Comparison of ENCODE assay signal across 13 cellular contexts in the genomic region with DNA sequence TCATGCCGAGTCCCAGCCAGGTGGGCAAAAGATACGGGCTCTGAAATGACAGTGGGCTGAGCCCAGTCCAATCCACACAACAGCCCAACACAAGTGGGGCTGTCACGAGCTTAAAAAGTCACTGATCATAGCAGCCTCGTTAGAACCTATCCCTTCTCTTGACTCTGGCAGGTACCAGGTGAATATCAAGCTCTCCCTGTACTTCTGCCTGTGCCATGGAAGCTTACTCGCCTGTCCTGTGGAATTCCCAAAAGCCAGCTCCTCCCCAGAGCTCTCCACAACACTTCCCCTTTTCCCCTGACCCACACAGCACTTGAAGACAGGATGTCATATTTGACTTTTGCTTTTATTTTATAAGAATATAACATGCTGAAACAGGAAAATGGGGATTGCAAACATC.
"Had no signal": no experiment of that assay in that cellular context is flagged by ENCODE, and none has a peak within 500 bp of the region (broad histone marks: within the 10 kb centered on the region; RNA-seq: fewer than 3 reads in every experiment).

No MANE protein-coding gene starts in this region.

- H3K27ac ChIP-seq: esophagus squamous epithelium, left lung, sigmoid colon, thoracic aorta had no signal

- ATAC-seq: activated naive CD4-positive, alpha-beta T cell treated with anti-CD3 and anti-CD28 coated beads, Interleukin-2, amount 50 U/mL, for 72 hours; activated T-cell treated with anti-CD3 and anti-CD28 coated beads, Interleukin-2, amount 50 U/mL, for 4 hours; left lung had no signal

- H3K9me3 ChIP-seq: esophagus squamous epithelium, left lung, sigmoid colon, stomach, thoracic aorta had no signal

- H3K27me3 ChIP-seq: esophagus squamous epithelium, sigmoid colon, stomach had no signal

- DNase-seq: activated CD4-positive, CD25-positive, alpha-beta regulatory T cell treated with anti-CD3 and anti-CD28 coated beads, Interleukin-2, amount 50 U/mL, for 72 hours; activated effector memory CD4-positive, alpha-beta T cell treated with anti-CD3 and anti-CD28 coated beads, Interleukin-2, amount 50 U/mL, for 16 hours; activated T-cell treated with anti-CD3 and anti-CD28 coated beads, Interleukin-2, amount 50 U/mL, for 4 hours; esophagus squamous epithelium; hypothalamus; kidney; left lung; mammary epithelial cell; sigmoid colon; stimulated activated CD4-positive, alpha-beta T cell treated with anti-CD3 and anti-CD28 coated beads, Interleukin-1b, Interleukin-23, amount 100 ng/mL, for 48 hours; stomach had no signal

- H3K4me3 ChIP-seq: esophagus squamous epithelium, left lung, sigmoid colon, stomach, thoracic aorta had no signal
